Comparison of ENCODE assay signal across 13 cellular contexts in genomic region chr2:49225126-49225525, GRCh38.
"Had no signal": no experiment of that assay in that cellular context is flagged by ENCODE, and none has a peak within 500 bp of the region (broad histone marks: within the 10 kb centered on the region; RNA-seq: fewer than 3 reads in every experiment).

No MANE protein-coding gene starts in this region.

- H3K36me3 Mint-ChIP-seq: activated CD4-positive, alpha-beta memory T cell treated with anti-CD3 and anti-CD28 coated beads for 36 hours; immature natural killer cell; naive thymus-derived CD8-positive, alpha-beta T cell had no signal

- H3K27ac Mint-ChIP-seq: activated CD4-positive, alpha-beta memory T cell treated with anti-CD3 and anti-CD28 coated beads for 36 hours; activated T-cell treated with anti-CD3 and anti-CD28 coated beads, Interleukin-2, amount 50 U/mL, for 72 hours; effector memory CD8-positive, alpha-beta T cell; immature natural killer cell; naive thymus-derived CD8-positive, alpha-beta T cell had no signal

- DNase-seq: activated CD4-positive, alpha-beta memory T cell treated with anti-CD3 and anti-CD28 coated beads for 36 hours; activated CD4-positive, alpha-beta T cell treated with anti-CD3 and anti-CD28 coated beads for 1 hour; activated CD8-positive, alpha-beta memory T cell treated with anti-CD3 and anti-CD28 coated beads, Interleukin-2, amount 50 U/mL, for 4 hours; activated T-cell treated with anti-CD3 and anti-CD28 coated beads, Interleukin-2, amount 50 U/mL, for 72 hours; effector memory CD8-positive, alpha-beta T cell; immature natural killer cell; naive thymus-derived CD8-positive, alpha-beta T cell; stimulated activated CD4-positive, alpha-beta T cell treated with anti-CD3 and anti-CD28 coated beads, Interleukin-2, amount 100 ng/mL, for 48 hours; stimulated activated CD8-positive, alpha-beta memory T cell treated with anti-CD3 and anti-CD28 coated beads, Interleukin-4, amount 100 ng/mL, for 48 hours; stimulated activated naive CD8-positive, alpha-beta T cell treated with anti-CD3 and anti-CD28 coated beads, Interleukin-15, Interleukin-2, amounts not matched to agents 100 U/mL and 50 U/mL, for 24 hours; T-helper 9 cell; upper lobe of right lung had no signal

- H3K4me3 Mint-ChIP-seq: activated CD4-positive, alpha-beta memory T cell treated with anti-CD3 and anti-CD28 coated beads for 36 hours; activated T-cell treated with anti-CD3 and anti-CD28 coated beads, Interleukin-2, amount 50 U/mL, for 72 hours; central memory CD8-positive, alpha-beta T cell; effector memory CD8-positive, alpha-beta T cell; immature natural killer cell; naive thymus-derived CD8-positive, alpha-beta T cell had no signal

- ATAC-seq: activated T-cell treated with anti-CD3 and anti-CD28 coated beads, Interleukin-2, amount 50 U/mL, for 72 hours; effector memory CD8-positive, alpha-beta T cell; naive thymus-derived CD8-positive, alpha-beta T cell; stimulated activated naive CD8-positive, alpha-beta T cell treated with anti-CD3 and anti-CD28 coated beads, Interleukin-15, Interleukin-2, amounts not matched to agents 100 U/mL and 50 U/mL, for 24 hours; upper lobe of right lung had no signal

- H3K27me3 Mint-ChIP-seq: activated CD4-positive, alpha-beta memory T cell treated with anti-CD3 and anti-CD28 coated beads for 36 hours; central memory CD8-positive, alpha-beta T cell; effector memory CD8-positive, alpha-beta T cell; naive thymus-derived CD8-positive, alpha-beta T cell had no signal

- H3K4me1 Mint-ChIP-seq: central memory CD8-positive, alpha-beta T cell; immature natural killer cell; naive thymus-derived CD8-positive, alpha-beta T cell had no signal
